ENCODE assay signal across 13 cellular contexts in genomic region chrX:20181563-20182329, GRCh38. TPM values are rescaled to one million over a fixed set of nuclear protein-coding genes. Genes with fewer than 3 reads are reported as not detected.
DNase-seq lines count a peak whose midpoint lies in the region; ATAC-seq, FAIRE-seq and TF ChIP-seq lines count a peak whose summit lies in the region.
"Had no signal": no experiment of that assay in that cellular context is flagged by ENCODE, and none has a peak within 500 bp of the region (broad histone marks: within the 10 kb centered on the region; RNA-seq: fewer than 3 reads in every experiment).

No MANE protein-coding gene starts in this region.

- ATAC-seq in HG02870 (IDR thresholded peaks at IDR 0.05; ENCODE audit: unreplicated experiment) (peak; percentile 57), HG02981 (IDR thresholded peaks at IDR 0.05; ENCODE audit: unreplicated experiment) (no peak)
- ATAC-seq in naive thymus-derived CD8-positive, alpha-beta T cell = no peak

- peak overlapping the region; percentile 79 for H3K27ac Mint-ChIP-seq in activated CD4-positive, alpha-beta memory T cell treated with anti-CD3 and anti-CD28 coated beads for 36 hours
- peak overlapping the region; percentile 2 to 87 (median 76) for H3K27ac Mint-ChIP-seq in naive thymus-derived CD8-positive, alpha-beta T cell

- FAIRE-seq in GM18507 (lab: Jason Lieb, UNC) (peak; percentile 69), H54 (lab: Jason Lieb, UNC) (no peak)

- DNase-seq in GM18507 (ENCODE audit: extremely low spot score, insufficient read length, low read depth) (no peak), H54 (ENCODE audit: insufficient read length, low spot score) (no peak)
- DNase-seq in activated CD4-positive, alpha-beta memory T cell treated with anti-CD3 and anti-CD28 coated beads for 36 hours = no peak
- no peak for DNase-seq in naive thymus-derived CD8-positive, alpha-beta T cell
- no peak for DNase-seq in activated CD8-positive, alpha-beta memory T cell treated with anti-CD3 and anti-CD28 coated beads, Interleukin-2, amount 50 U/mL, for 4 hours
- DNase-seq: amniotic stem cell, Caco-2, dermis blood vessel endothelial cell, MG63, ovary, thyroid gland had no signal

- no peaks in the 10 kb centered on the region for H3K9me3 Mint-ChIP-seq in activated CD4-positive, alpha-beta memory T cell treated with anti-CD3 and anti-CD28 coated beads for 36 hours
- H3K9me3 Mint-ChIP-seq in naive thymus-derived CD8-positive, alpha-beta T cell = peaks cover 0 to 3% (median 0%) of the 10 kb centered on the region in 9 donors

- intact Hi-C loops in activated CD4-positive, alpha-beta memory T cell treated with anti-CD3 and anti-CD28 coated beads for 36 hours (cut with micrococcal nuclease) = no loop called here

- peaks cover 16% of the 10 kb centered on the region for H3K4me1 Mint-ChIP-seq in activated CD4-positive, alpha-beta memory T cell treated with anti-CD3 and anti-CD28 coated beads for 36 hours (ENCODE audit: low read depth)
- peaks cover 11 to 18% (median 15%) of the 10 kb centered on the region in 4 donors for H3K4me1 Mint-ChIP-seq in naive thymus-derived CD8-positive, alpha-beta T cell

- no peaks in the 10 kb centered on the region for H3K27me3 Mint-ChIP-seq in activated CD4-positive, alpha-beta memory T cell treated with anti-CD3 and anti-CD28 coated beads for 36 hours
- no peaks in the 10 kb centered on the region for H3K27me3 Mint-ChIP-seq in naive thymus-derived CD8-positive, alpha-beta T cell

- peaks cover 13% of the 10 kb centered on the region for H3K36me3 Mint-ChIP-seq in activated CD4-positive, alpha-beta memory T cell treated with anti-CD3 and anti-CD28 coated beads for 36 hours
- peaks cover 4 to 68% (median 9%) of the 10 kb centered on the region in 3 donors for H3K36me3 Mint-ChIP-seq in naive thymus-derived CD8-positive, alpha-beta T cell

- H3K4me3 Mint-ChIP-seq in activated CD4-positive, alpha-beta memory T cell treated with anti-CD3 and anti-CD28 coated beads for 36 hours = no peak overlapping the region
- no peak overlapping the region for H3K4me3 Mint-ChIP-seq in naive thymus-derived CD8-positive, alpha-beta T cell

- CTCF ChIA-PET in activated CD4-positive, alpha-beta memory T cell treated with anti-CD3 and anti-CD28 coated beads for 36 hours (lab: Charles Lee) = no interaction called here

- no peak for TF ChIP-seq POLR2A in H54 (IDR thresholded peaks at IDR 0.05; ENCODE audit: low read depth, low read length)

- POLR2A ChIA-PET in activated CD4-positive, alpha-beta memory T cell treated with anti-CD3 and anti-CD28 coated beads for 36 hours (lab: Charles Lee) = no interaction called here
- POLR2A ChIA-PET in naive thymus-derived CD8-positive, alpha-beta T cell (lab: Charles Lee) = no interaction called here

RNA-seq across cellular contexts. Expression of gene EIF1AX, which starts 40.1 kb away (rescaled TPM):
- total RNA-seq in activated CD4-positive, alpha-beta memory T cell treated with anti-CD3 and anti-CD28 coated beads for 36 hours = 100 to 1,000 TPM; 117 to 121 TPM
- total RNA-seq in naive thymus-derived CD8-positive, alpha-beta T cell = 10 to 100 TPM; 74.0 to 74.2 TPM
- 100 to 1,000 TPM; 102 to 126 (median 119) TPM for polyA plus RNA-seq in naive thymus-derived CD8-positive, alpha-beta T cell
